26 cellular contexts compared by ENCODE assay signal in the genomic region with DNA sequence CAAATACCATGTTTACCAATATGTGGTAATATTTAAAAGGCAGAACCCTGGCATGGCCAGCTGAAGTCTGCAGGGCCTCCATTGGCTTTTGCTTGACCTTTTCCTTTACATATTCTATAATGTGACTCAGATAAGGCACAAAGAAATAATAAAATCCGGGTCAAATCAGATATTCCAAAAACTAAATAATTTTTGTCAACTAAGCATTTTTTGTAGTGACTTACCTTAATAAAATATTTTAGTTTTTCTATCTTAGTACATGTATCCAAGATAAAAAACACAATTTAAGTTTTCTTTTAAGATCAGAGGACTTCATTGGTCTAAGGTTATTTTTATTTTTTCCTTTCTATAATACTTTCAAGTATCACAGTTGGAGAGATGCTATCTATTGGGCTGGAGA.
"Had no signal": no experiment of that assay in that cellular context is flagged by ENCODE, and none has a peak within 500 bp of the region (broad histone marks: within the 10 kb centered on the region; RNA-seq: fewer than 3 reads in every experiment).

No MANE protein-coding gene starts in this region.

- H3K4me2 ChIP-seq: hepatocyte had no signal

- H3K27ac ChIP-seq: colonic mucosa, epithelial cell of prostate, esophagus squamous epithelium, gastrocnemius medialis, heart right ventricle, hepatocyte, left lung, lower lobe of right lung had no signal

- H3K4me3 ChIP-seq: colonic mucosa, esophagus squamous epithelium, gastrocnemius medialis, heart right ventricle, hepatocyte, left lung, lower lobe of right lung had no signal

- H3K4me1 ChIP-seq: colonic mucosa, esophagus squamous epithelium, gastrocnemius medialis, left lung, lower lobe of right lung had no signal

- H3K27me3 ChIP-seq: colonic mucosa, esophagus squamous epithelium, gastrocnemius medialis, heart right ventricle, hepatocyte, left lung had no signal

- H2AFZ ChIP-seq: hepatocyte had no signal

- H3K79me2 ChIP-seq: hepatocyte had no signal

- DNase-seq: colonic mucosa; cortex of kidney; effector CD8-positive, alpha-beta T cell; effector memory CD8-positive, alpha-beta T cell; endodermal cell; erythroblast; esophagus squamous epithelium; foreskin fibroblast; foreskin melanocyte; gastrocnemius medialis; glutamatergic neuron; head of caudate nucleus; heart right ventricle; hypothalamus; immature natural killer cell; left cardiac atrium; left lung; left ventricle myocardium superior; lower lobe of right lung; mesenchymal stem cell; naive thymus-derived CD4-positive, alpha-beta T cell had no signal

- FAIRE-seq: endometrium, keratinocyte had no signal

- ATAC-seq: effector memory CD8-positive, alpha-beta T cell; esophagus mucosa; gastrocnemius medialis; heart right ventricle; left cardiac atrium; left lung; left ventricle myocardium superior; lower lobe of right lung; naive thymus-derived CD4-positive, alpha-beta T cell had no signal

- H3K36me3 ChIP-seq: colonic mucosa, esophagus squamous epithelium, gastrocnemius medialis, heart right ventricle, left lung, lower lobe of right lung had no signal

- H3K9me3 ChIP-seq: colonic mucosa, esophagus squamous epithelium, gastrocnemius medialis, lower lobe of right lung had no signal
